9 cellular contexts compared by ENCODE assay signal in the genomic region with DNA sequence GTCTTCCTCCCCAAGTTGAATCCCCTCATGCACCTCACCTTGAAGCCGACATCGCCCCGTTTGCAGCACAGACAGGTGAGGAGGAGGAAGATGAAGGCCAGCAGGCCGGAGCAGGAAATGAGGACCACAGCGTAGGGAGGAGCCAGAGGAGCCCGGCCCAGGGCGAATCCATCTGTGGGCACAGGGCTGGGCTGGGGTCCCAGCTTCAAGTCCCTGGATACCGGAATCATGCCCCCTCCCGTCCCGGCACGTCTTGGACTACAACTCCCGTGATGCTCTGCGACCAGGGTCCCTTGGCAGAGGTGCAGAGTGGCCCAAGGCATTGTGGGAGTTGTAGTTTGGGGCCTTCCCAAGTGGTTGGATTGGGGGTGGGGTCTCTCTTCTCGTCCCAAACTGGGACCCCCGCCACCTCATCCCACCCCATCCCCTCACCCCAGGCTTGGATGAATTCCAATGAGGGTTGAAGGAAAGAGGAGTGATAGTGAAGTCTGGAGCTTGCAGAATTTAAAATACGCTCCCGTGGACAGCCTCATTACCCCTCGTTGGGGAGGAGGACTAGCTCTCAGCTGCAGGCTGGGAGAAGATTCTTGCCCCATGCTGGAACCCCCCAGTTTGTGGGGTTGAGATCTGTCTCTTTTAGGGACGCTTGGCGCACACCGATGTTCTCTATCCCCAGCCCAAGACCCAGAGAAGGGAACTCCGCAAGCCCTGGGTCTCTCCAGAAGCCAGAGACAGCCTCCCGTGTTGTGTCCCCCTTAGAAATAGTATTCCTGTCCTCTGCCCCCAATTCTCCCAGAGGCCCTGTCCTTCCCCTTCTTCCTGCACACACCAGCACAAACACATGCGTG. TPM values are rescaled to one million over a fixed set of nuclear protein-coding genes. Genes with fewer than 3 reads are reported as not detected.
DNase-seq lines count a peak whose midpoint lies in the region; ATAC-seq lines count a peak whose summit lies in the region.
"Had no signal": no experiment of that assay in that cellular context is flagged by ENCODE, and none has a peak within 500 bp of the region (broad histone marks: within the 10 kb centered on the region; RNA-seq: fewer than 3 reads in every experiment).

No MANE protein-coding gene starts in this region.

- ATAC-seq in GM21576 (IDR thresholded peaks at IDR 0.05; ENCODE audit: unreplicated experiment) (no peak), GM19455 (IDR thresholded peaks at IDR 0.05; ENCODE audit: unreplicated experiment) (no peak)

- H3K4me1 Mint-ChIP-seq in activated CD4-positive, alpha-beta memory T cell treated with anti-CD3 and anti-CD28 coated beads, Interleukin-2, amount 10 ng/mL, durations not matched to agents 7 days and 5 days = peaks cover 19% of the 10 kb centered on the region

- H3K27me3 Mint-ChIP-seq in activated CD4-positive, alpha-beta memory T cell treated with anti-CD3 and anti-CD28 coated beads, Interleukin-2, amount 10 ng/mL, durations not matched to agents 7 days and 5 days = no peaks in the 10 kb centered on the region

- no peaks in the 10 kb centered on the region for H3K9me3 Mint-ChIP-seq in activated CD4-positive, alpha-beta memory T cell treated with anti-CD3 and anti-CD28 coated beads, Interleukin-2, amount 10 ng/mL, durations not matched to agents 7 days and 5 days
- H3K9me3 Mint-ChIP-seq: dendritic cell treated with granulocyte-macrophage colony-stimulating factor and Interleukin-4, amounts not matched to agents 40 ng/mL and 50 ng/mL, for 4 days had no signal

- peak overlapping the region; percentile 74 for H3K4me3 Mint-ChIP-seq in activated CD4-positive, alpha-beta memory T cell treated with anti-CD3 and anti-CD28 coated beads, Interleukin-2, amount 10 ng/mL, durations not matched to agents 7 days and 5 days
- H3K4me3 Mint-ChIP-seq: dendritic cell treated with granulocyte-macrophage colony-stimulating factor and Interleukin-4, amounts not matched to agents 40 ng/mL and 50 ng/mL, for 4 days had no signal

- no peaks in the 10 kb centered on the region for H3K36me3 Mint-ChIP-seq in activated CD4-positive, alpha-beta memory T cell treated with anti-CD3 and anti-CD28 coated beads, Interleukin-2, amount 10 ng/mL, durations not matched to agents 7 days and 5 days (ENCODE audit: low read depth)

- CTCF ChIA-PET in activated CD4-positive, alpha-beta memory T cell treated with anti-CD3 and anti-CD28 coated beads, Interleukin-2, amount 10 ng/mL, durations not matched to agents 7 days and 5 days (lab: Charles Lee) = interaction anchor here (5.3 to 8.0 kb wide), 2 partner anchors 76 to 99 kb away, joined by 41 to 197 read pairs; no protein-coding TSS in a partner anchor

- H3K27ac Mint-ChIP-seq in activated CD4-positive, alpha-beta memory T cell treated with anti-CD3 and anti-CD28 coated beads, Interleukin-2, amount 10 ng/mL, durations not matched to agents 7 days and 5 days = peak overlapping the region; percentile 3
- H3K27ac Mint-ChIP-seq: dendritic cell treated with granulocyte-macrophage colony-stimulating factor and Interleukin-4, amounts not matched to agents 40 ng/mL and 50 ng/mL, for 4 days had no signal

- peak; percentile 55 for DNase-seq in GM19238 (ENCODE audit: insufficient read length, low spot score)
- peak; percentile 39 for DNase-seq in NCI-H226
- DNase-seq in activated CD4-positive, alpha-beta memory T cell treated with anti-CD3 and anti-CD28 coated beads, Interleukin-2, amount 10 ng/mL, durations not matched to agents 7 days and 5 days = peak; percentile 81
- peak; percentile 79 for DNase-seq in effector CD4-positive, alpha-beta T cell
- peak; percentile 92 for DNase-seq in medulla oblongata (ENCODE audit: extremely low spot score)
- peak; percentile 64 for DNase-seq in stimulated activated CD8-positive, alpha-beta memory T cell treated with anti-CD3 and anti-CD28 coated beads, Interleukin-12 subunit alpha, Interleukin-12 subunit beta, amount 100 ng/mL, for 1 hour (ENCODE audit: low read depth)

- POLR2A ChIA-PET in activated CD4-positive, alpha-beta memory T cell treated with anti-CD3 and anti-CD28 coated beads, Interleukin-2, amount 10 ng/mL, durations not matched to agents 7 days and 5 days (lab: Charles Lee) = no interaction called here

RNA-seq across cellular contexts. Expression of a gene that starts 1.0 kb away (rescaled TPM):
- 1 to 10 TPM; 3.8 to 5.4 TPM for total RNA-seq in activated CD4-positive, alpha-beta memory T cell treated with anti-CD3 and anti-CD28 coated beads, Interleukin-2, amount 10 ng/mL, durations not matched to agents 7 days and 5 days

RNA-seq across cellular contexts. Expression of a gene that starts 41.3 kb away (rescaled TPM):
- not detected for total RNA-seq in activated CD4-positive, alpha-beta memory T cell treated with anti-CD3 and anti-CD28 coated beads, Interleukin-2, amount 10 ng/mL, durations not matched to agents 7 days and 5 days

RNA-seq across cellular contexts. Expression of a gene that starts 41.5 kb away (rescaled TPM):
- total RNA-seq in activated CD4-positive, alpha-beta memory T cell treated with anti-CD3 and anti-CD28 coated beads, Interleukin-2, amount 10 ng/mL, durations not matched to agents 7 days and 5 days = 10 to 100 TPM; 53.2 to 55.3 TPM

RNA-seq across cellular contexts. Expression of a gene that starts 55.3 kb away (rescaled TPM):
- total RNA-seq in activated CD4-positive, alpha-beta memory T cell treated with anti-CD3 and anti-CD28 coated beads, Interleukin-2, amount 10 ng/mL, durations not matched to agents 7 days and 5 days = under 1 TPM; 0.73 to 0.86 TPM

Comparison
In these comparisons a context has a peak if more than half of its experiments do, and no peak if none do; other contexts are left out.
1. DNase-seq: peak in every context shown above with its lines; median percentile 92 in medulla oblongata; 81 in activated CD4-positive, alpha-beta memory T cell treated with anti-CD3 and anti-CD28 coated beads, Interleukin-2, amount 10 ng/mL, durations not matched to agents 7 days and 5 days; 79 in effector CD4-positive, alpha-beta T cell; 64 in stimulated activated CD8-positive, alpha-beta memory T cell treated with anti-CD3 and anti-CD28 coated beads, Interleukin-12 subunit alpha, Interleukin-12 subunit beta, amount 100 ng/mL, for 1 hour; 55 in GM19238; 39 in NCI-H226.